ENCODE assay signal across 29 cellular contexts in genomic region chr1:86345053-86345452, GRCh38.
"Had no signal": no experiment of that assay in that cellular context is flagged by ENCODE, and none has a peak within 500 bp of the region (broad histone marks: within the 10 kb centered on the region; RNA-seq: fewer than 3 reads in every experiment).

No MANE protein-coding gene starts in this region.

- FAIRE-seq: urothelium cell line had no signal

- H3K9ac ChIP-seq: neural progenitor cell, parathyroid adenoma had no signal

- H3K27ac Mint-ChIP-seq: natural killer cell; nephron; neural progenitor cell; progenitor cell of endocrine pancreas; stimulated activated effector memory CD8-positive, alpha-beta T cell treated with anti-CD3 and anti-CD28 coated beads, Interleukin-12 subunit alpha, Interleukin-12 subunit beta, amount 100 ng/mL, for 72 hours; stimulated activated naive B cell treated with anti-CD40 and anti-IgM and Interleukin-4, amounts not matched to agents 10 μg/mL and 1 μg/mL and 100 μg/mL, for 72 hours; stimulated activated naive CD8-positive, alpha-beta T cell treated with anti-CD3 and anti-CD28 coated beads, Interleukin-15, Interleukin-2, amounts not matched to agents 100 ng/mL and 50 ng/mL, for 24 hours had no signal

- H3K4me1 Mint-ChIP-seq: natural killer cell; nephron; neural progenitor cell; stimulated activated effector memory CD8-positive, alpha-beta T cell treated with anti-CD3 and anti-CD28 coated beads, Interleukin-12 subunit alpha, Interleukin-12 subunit beta, amount 100 ng/mL, for 72 hours; stimulated activated naive B cell treated with anti-CD40 and anti-IgM and Interleukin-4, amounts not matched to agents 10 μg/mL and 1 μg/mL and 100 μg/mL, for 72 hours had no signal

- H3K27me3 Mint-ChIP-seq: progenitor cell of endocrine pancreas; stimulated activated naive B cell treated with anti-CD40 and anti-IgM and Interleukin-4, amounts not matched to agents 10 μg/mL and 1 μg/mL and 100 μg/mL, for 72 hours; stimulated activated naive CD8-positive, alpha-beta T cell treated with anti-CD3 and anti-CD28 coated beads, Interleukin-15, Interleukin-2, amounts not matched to agents 100 ng/mL and 50 ng/mL, for 24 hours had no signal

- H3K27ac ChIP-seq: neural progenitor cell, ovary, parathyroid adenoma, psoas muscle, skin epidermis, stomach, thoracic aorta, thyroid gland, tibial nerve, upper lobe of left lung, vagina had no signal

- H3K4me3 Mint-ChIP-seq: natural killer cell; nephron; neural progenitor cell; stimulated activated effector memory CD8-positive, alpha-beta T cell treated with anti-CD3 and anti-CD28 coated beads, Interleukin-12 subunit alpha, Interleukin-12 subunit beta, amount 100 ng/mL, for 72 hours; stimulated activated naive B cell treated with anti-CD40 and anti-IgM and Interleukin-4, amounts not matched to agents 10 μg/mL and 1 μg/mL and 100 μg/mL, for 72 hours; stimulated activated naive CD8-positive, alpha-beta T cell treated with anti-CD3 and anti-CD28 coated beads, Interleukin-15, Interleukin-2, amounts not matched to agents 100 ng/mL and 50 ng/mL, for 24 hours had no signal

- H3K27me3 ChIP-seq: neural progenitor cell, ovary, stomach, thyroid gland, tibial nerve, upper lobe of left lung, vagina had no signal

- H2AFZ ChIP-seq: neural progenitor cell, parathyroid adenoma had no signal

- H3K4me2 ChIP-seq: neural progenitor cell, smooth muscle cell had no signal

- H3K4me3 ChIP-seq: neural progenitor cell, ovary, psoas muscle, skin epidermis, smooth muscle cell, stomach, thoracic aorta, thyroid gland, tibial nerve, upper lobe of left lung, vagina had no signal

- ATAC-seq: natural killer cell; psoas muscle; right cardiac atrium; sciatic nerve; stimulated activated effector memory CD8-positive, alpha-beta T cell treated with anti-CD3 and anti-CD28 coated beads, Interleukin-12 subunit alpha, Interleukin-12 subunit beta, amount 100 ng/mL, for 72 hours; stimulated activated naive B cell treated with anti-CD40 and anti-IgM and Interleukin-4, amounts not matched to agents 10 μg/mL and 1 μg/mL and 100 μg/mL, for 72 hours had no signal

- H3K79me2 ChIP-seq: parathyroid adenoma had no signal

- H3K36me3 Mint-ChIP-seq: natural killer cell had no signal

- DNase-seq: natural killer cell; occipital lobe; ovary; posterior cingulate gyrus; psoas muscle; right cardiac atrium; stimulated activated CD4-positive, alpha-beta T cell treated with anti-CD3 and anti-CD28 coated beads, Interleukin-15, amount 100 ng/mL, for 24 hours; stimulated activated CD4-positive, alpha-beta T cell treated with anti-CD3 and anti-CD28 coated beads, Interleukin-2, amount 100 ng/mL, for 24 hours; stimulated activated CD4-positive, alpha-beta T cell treated with anti-CD3 and anti-CD28 coated beads, Interleukin-2, amount 100 ng/mL, for 48 hours; stimulated activated CD4-positive, alpha-beta T cell treated with anti-CD3 and anti-CD28 coated beads, Interleukin-4, amount 100 ng/mL, for 24 hours; stimulated activated naive B cell treated with anti-CD40 and anti-IgM and Interleukin-4, amounts not matched to agents 10 μg/mL and 1 μg/mL and 100 μg/mL, for 72 hours; stimulated activated naive CD4-positive, alpha-beta T cell treated with Interleukin-2 at 50 U/mL for 16 hours; stomach; thyroid gland; trophoblast cell had no signal

- H3K36me3 ChIP-seq: neural progenitor cell, ovary, stomach, thoracic aorta, thyroid gland, upper lobe of left lung, vagina had no signal

- H3K4me1 ChIP-seq: neural progenitor cell, parathyroid adenoma, psoas muscle, stomach, thyroid gland, tibial nerve, vagina had no signal

- H3K9me3 ChIP-seq: ovary, psoas muscle, thoracic aorta, thyroid gland, upper lobe of left lung, vagina had no signal
